8 cellular contexts compared by ENCODE assay signal in genomic region chr4:54658321-54659093, GRCh38. TPM values are rescaled to one million over a fixed set of nuclear protein-coding genes. Genes with fewer than 3 reads are reported as not detected.
A peak's percentile ranks its signal among the peaks of the same experiment; 100 is the strongest.
DNase-seq lines count a peak whose midpoint lies in the region; ATAC-seq and TF ChIP-seq lines count a peak whose summit lies in the region.

No MANE protein-coding gene starts in this region.

- H3K4me3 ChIP-seq in Caco-2 (ENCODE audit: low read depth, low read length) (peak overlapping the region; percentile 42), esophagus squamous epithelium (peak overlapping the region; percentile 42 to 68 (median 58)), mucosa of rectum (ENCODE audit: low read length in 2 of 2) (peak overlapping the region; percentile 54 to 69), suprapubic skin (peak overlapping the region; percentile 54)

- no peaks in the 10 kb centered on the region for H3K36me3 Mint-ChIP-seq in Caco-2 (ENCODE audit: insufficient read depth, unreplicated experiment)

- H3K27me3 ChIP-seq in Caco-2 (replicated peaks; ENCODE audit: control insufficient read depth, insufficient read depth, low read length) (peaks cover 1% of the 10 kb centered on the region; the same call in 1 of the 2 replicates), esophagus squamous epithelium (peaks cover 0 to 67% (median 7%) of the 10 kb centered on the region in 4 donors), mucosa of rectum (ENCODE audit: control insufficient read depth in 2 of 2, insufficient read depth in 2 of 2, low read length in 2 of 2) (peaks cover 17 to 34% of the 10 kb centered on the region in 2 donors), suprapubic skin (peaks cover 25% of the 10 kb centered on the region)

- H3K4me1 Mint-ChIP-seq in Caco-2 (ENCODE audit: low read depth, unreplicated experiment): no peaks in the 10 kb centered on the region

- WGBS in esophagus squamous epithelium, 2 donors: 1% methylated on average over 31 of the region's 74 CpGs; no CpG with 5 or more reads in 1 of the 2 donors
- 0% methylated on average over 1 of the region's 74 CpGs for WGBS in suprapubic skin

- peak overlapping the region; percentile 76 for H3K4me3 Mint-ChIP-seq in Caco-2 (ENCODE audit: unreplicated experiment)

- H3K9me3 ChIP-seq in Caco-2 (no peaks in the 10 kb centered on the region), esophagus squamous epithelium (no peaks in the 10 kb centered on the region), mucosa of rectum (ENCODE audit: control insufficient read depth in 2 of 2, low read length in 2 of 2) (no peaks in the 10 kb centered on the region), suprapubic skin (no peaks in the 10 kb centered on the region)

- no peak overlapping the region for H3K27ac Mint-ChIP-seq in Caco-2 (ENCODE audit: unreplicated experiment)

- peak overlapping the region in 1 of 2 donors; percentile 17 for H3K9ac ChIP-seq in mucosa of rectum (ENCODE audit: low read depth in 1 of 2, low read length in 2 of 2)

- ATAC-seq in GM21526 (IDR thresholded peaks at IDR 0.05; ENCODE audit: low FRiP score, unreplicated experiment): peak; percentile 45

- DNase-seq in Caco-2 (peak; percentile 61 to 75), NCI-H146 (lab: John Stamatoyannopoulos, UW) (peak; percentile 89), esophagus squamous epithelium (lab: John Stamatoyannopoulos, UW) (no peak), suprapubic skin (ENCODE audit: low spot score in 2 of 2) (peak; percentile 65 to 83), cerebellum (ENCODE audit: low spot score) (no peak)
- DNase-seq in activated CD8-positive, alpha-beta memory T cell treated with anti-CD3 and anti-CD28 coated beads for 24 hours: peak; percentile 68

- intact Hi-C loops in Caco-2 (cut with micrococcal nuclease; ENCODE audit: unreplicated experiment): loop anchor here (5.0 kb wide), 1 partner anchor 336 kb away; no protein-coding TSS in a partner anchor
- intact Hi-C loops in esophagus squamous epithelium (cut with DNase I): no loop called here

- peak; percentile 39 to 44 for TF ChIP-seq CTCF in Caco-2 (IDR thresholded peaks at IDR 0.05; ENCODE audit: insufficient read depth in 1 of 2, low read depth in 1 of 2, low read length in 1 of 2, severe bottlenecking in 1 of 2, unreplicated experiment in 1 of 2)
- peak in 2 of 6 experiments; percentile 19 to 33 for TF ChIP-seq CTCF in esophagus squamous epithelium (IDR thresholded peaks at IDR 0.05)
- peak in 1 of 2 donors; percentile 17 for TF ChIP-seq CTCF in suprapubic skin (IDR thresholded peaks at IDR 0.05)

- no peaks in the 10 kb centered on the region for H3K9me3 Mint-ChIP-seq in Caco-2 (ENCODE audit: unreplicated experiment)

- H3K36me3 ChIP-seq in Caco-2 (ENCODE audit: control insufficient read depth, insufficient read depth, low read length) (no peaks in the 10 kb centered on the region), esophagus squamous epithelium (no peaks in the 10 kb centered on the region), mucosa of rectum (ENCODE audit: control insufficient read depth in 2 of 2, insufficient read depth in 2 of 2, low read length in 2 of 2) (no peaks in the 10 kb centered on the region), suprapubic skin (no peaks in the 10 kb centered on the region)

- TF ChIP-seq POLR2A in esophagus squamous epithelium (IDR thresholded peaks at IDR 0.05) (no peak), suprapubic skin (IDR thresholded peaks at IDR 0.05) (no peak)

- POLR2A ChIA-PET in Caco-2 (lab: Charles Lee): no interaction called here

- CTCF ChIA-PET in Caco-2 (lab: Charles Lee): interaction anchor here (0.8 kb wide), 1 partner anchor 119 kb away, joined by 3 read pairs; no protein-coding TSS in a partner anchor

- peak overlapping the region in 3 of 4 donors; percentile 49 to 63 (median 57) for H3K27ac ChIP-seq in esophagus squamous epithelium
- H3K27ac ChIP-seq in mucosa of rectum (ENCODE audit: low read depth in 2 of 2, low read length in 2 of 2): peak overlapping the region in 1 of 2 donors; percentile 19
- H3K27ac ChIP-seq in suprapubic skin: peak overlapping the region; percentile 69

- BruUV-seq in Caco-2 (replicated peaks; lab: Mats Ljungman, UMichigan): no TSS peak

- TF ChIP-seq EP300 in suprapubic skin (IDR thresholded peaks at IDR 0.05): no peak

- H3K27me3 Mint-ChIP-seq in Caco-2 (ENCODE audit: insufficient read depth, unreplicated experiment): peaks cover 4% of the 10 kb centered on the region

- no peaks in the 10 kb centered on the region for H3K4me1 ChIP-seq in Caco-2
- H3K4me1 ChIP-seq in esophagus squamous epithelium: peaks cover 14 to 55% (median 24%) of the 10 kb centered on the region in 3 donors
- peaks cover 12 to 21% of the 10 kb centered on the region in 2 donors for H3K4me1 ChIP-seq in mucosa of rectum (ENCODE audit: control insufficient read depth in 2 of 2, insufficient read depth in 2 of 2, low read length in 2 of 2)
- peaks cover 34% of the 10 kb centered on the region for H3K4me1 ChIP-seq in suprapubic skin

RNA-seq across cellular contexts. Expression of gene KIT, which starts 0.8 kb away (rescaled TPM):
- total RNA-seq in Caco-2 (2022) (1.7 and 2.0 TPM in 2 replicates), esophagus squamous epithelium (10 to 100 TPM in 1 of 4 donors, 1 to 10 TPM in 2, under 1 TPM in 1; 0.61 to 36.8 (median 4.0) TPM), suprapubic skin (10 to 100 TPM; 17.8 to 72.7 (median 56.1) TPM), cerebellum (43.4 TPM)

Comparison
In these comparisons a context has a peak if more than half of its experiments do, and no peak if none do; other contexts are left out.
1. DNase-seq: peak in Caco-2 (2 of 2), NCI-H146 (single experiment), activated CD8-positive, alpha-beta memory T cell treated with anti-CD3 and anti-CD28 coated beads for 24 hours (single experiment) and suprapubic skin (2 of 2); none in esophagus squamous epithelium (single experiment) and cerebellum (single experiment).
2. Peak in every context shown above with its lines, with median percentiles within 50 percentile points of each other: H3K4me3 ChIP-seq.